In genomic region chr14:24613241-24613640, GRCh38 we compare ENCODE assay signal across 22 cellular contexts. TPM values are rescaled to one million over a fixed set of nuclear protein-coding genes. Genes with fewer than 3 reads are reported as not detected.
DNase-seq lines count a peak whose midpoint lies in the region; ATAC-seq, FAIRE-seq and TF ChIP-seq lines count a peak whose summit lies in the region.
"Had no signal": no experiment of that assay in that cellular context is flagged by ENCODE, and none has a peak within 500 bp of the region (broad histone marks: within the 10 kb centered on the region; RNA-seq: fewer than 3 reads in every experiment).

No MANE protein-coding gene starts in this region.

- H3K4me2 ChIP-seq in GM12878 (ENCODE audit: control insufficient read depth, insufficient read depth) = no peak overlapping the region
- H3K4me2 ChIP-seq: A549; BLaER1 treated with 17β-estradiol and CSF1 and Interleukin-3, amounts not matched to agents 10 nM and 100 nM had no signal

- SMC1A ChIA-PET in GM12878 (lab: Charles Lee; ENCODE audit: uncharacterized antibody, unreplicated experiment) = interaction anchor here (1.2 to 1.8 kb wide), 2 partner anchors 9 to 44 kb away, joined by 3 to 4 read pairs; no protein-coding TSS in a partner anchor

- H3K9ac ChIP-seq in GM12878 (ENCODE audit: control insufficient read depth, insufficient read depth, low read length) = no peak overlapping the region
- H3K9ac ChIP-seq: BLaER1 treated with 17β-estradiol and CSF1 and Interleukin-3, amounts not matched to agents 10 nM and 100 nM; GM23248 had no signal

- peak; percentile 41 for FAIRE-seq in GM12878 (lab: Jason Lieb, UNC)
- FAIRE-seq: A549, endothelial cell of umbilical vein had no signal

- H3K9me3 ChIP-seq in GM12878 (replicated peaks; ENCODE audit: control insufficient read depth, insufficient read depth, low read length) = no peaks in the 10 kb centered on the region
- H3K9me3 ChIP-seq: A549, breast epithelium had no signal

- no peak for TF ChIP-seq CTCF in activated CD8-positive, alpha-beta T cell treated with anti-CD3 and anti-CD28 coated beads for 36 hours (IDR thresholded peaks at IDR 0.05)
- no peak for TF ChIP-seq CTCF in GM12878 (IDR thresholded peaks at IDR 0.05 in 2 of 3, conservative IDR thresholded peaks at IDR 0.05 in 1 of 3; ENCODE audit: control insufficient read depth in 2 of 3, extremely low read depth in 1 of 3, insufficient read depth in 1 of 3, low read depth in 3 of 3, low read length in 3 of 3)

- H3K27ac ChIP-seq in GM12878 (ENCODE audit: control insufficient read depth, insufficient read depth) = no peak overlapping the region
- H3K27ac ChIP-seq: A549; BLaER1 treated with 17β-estradiol and CSF1 and Interleukin-3, amounts not matched to agents 10 nM and 100 nM; breast epithelium; GM23248 had no signal

- H3K27me3 Mint-ChIP-seq in activated CD8-positive, alpha-beta T cell treated with anti-CD3 and anti-CD28 coated beads, Interleukin-2, amount 10 ng/mL, durations not matched to agents 7 days and 5 days (ENCODE audit: low read depth) = no peaks in the 10 kb centered on the region
- no peaks in the 10 kb centered on the region for H3K27me3 Mint-ChIP-seq in activated CD8-positive, alpha-beta T cell treated with anti-CD3 and anti-CD28 coated beads for 36 hours
- H3K27me3 Mint-ChIP-seq in stimulated activated naive B cell treated with anti-CD40 and anti-IgM and Interleukin-4, amounts not matched to agents 10 μg/mL and 1 μg/mL and 100 μg/mL, for 72 hours = no peaks in the 10 kb centered on the region
- H3K27me3 Mint-ChIP-seq: activated CD4-positive, alpha-beta T cell treated with anti-CD3 and anti-CD28 coated beads for 36 hours had no signal

- ATAC-seq in activated CD8-positive, alpha-beta T cell treated with anti-CD3 and anti-CD28 coated beads, Interleukin-2, amount 10 ng/mL, durations not matched to agents 7 days and 5 days = no peak
- ATAC-seq in activated CD8-positive, alpha-beta T cell treated with anti-CD3 and anti-CD28 coated beads for 36 hours = no peak
- no peak for ATAC-seq in GM12878
- ATAC-seq in stimulated activated naive B cell treated with anti-CD40 and anti-IgM and Interleukin-4, amounts not matched to agents 10 μg/mL and 1 μg/mL and 100 μg/mL, for 72 hours (replicated peaks) = peak; percentile 75 to 80
- ATAC-seq in GM19351 (IDR thresholded peaks at IDR 0.05; ENCODE audit: unreplicated experiment) = no peak
- ATAC-seq: A549; activated CD4-positive, alpha-beta T cell treated with anti-CD3 and anti-CD28 coated beads for 36 hours had no signal

- intact Hi-C loops in activated CD8-positive, alpha-beta T cell treated with anti-CD3 and anti-CD28 coated beads for 36 hours (cut with micrococcal nuclease) = no loop called here
- intact Hi-C loops in GM12878 (cut with micrococcal nuclease; ENCODE audit: unreplicated experiment) = no loop called here

- H4K20me1 ChIP-seq in GM12878 (ENCODE audit: control insufficient read depth, insufficient read depth) = no peaks in the 10 kb centered on the region
- H4K20me1 ChIP-seq: BLaER1 treated with 17β-estradiol and CSF1 and Interleukin-3, amounts not matched to agents 10 nM and 100 nM had no signal

- no peaks in the 10 kb centered on the region for H3K27me3 ChIP-seq in GM12878 (replicated peaks in 1 of 2; ENCODE audit: control insufficient read depth in 2 of 2, insufficient read depth in 2 of 2, low read length in 1 of 2)
- H3K27me3 ChIP-seq: BLaER1 treated with 17β-estradiol and CSF1 and Interleukin-3, amounts not matched to agents 10 nM and 100 nM; breast epithelium had no signal

- H3K4me1 Mint-ChIP-seq in activated CD8-positive, alpha-beta T cell treated with anti-CD3 and anti-CD28 coated beads, Interleukin-2, amount 10 ng/mL, durations not matched to agents 7 days and 5 days (ENCODE audit: low read depth) = peaks cover 52% of the 10 kb centered on the region
- peaks cover 61% of the 10 kb centered on the region for H3K4me1 Mint-ChIP-seq in activated CD8-positive, alpha-beta T cell treated with anti-CD3 and anti-CD28 coated beads for 36 hours (ENCODE audit: low read depth)
- H3K4me1 Mint-ChIP-seq in stimulated activated naive B cell treated with anti-CD40 and anti-IgM and Interleukin-4, amounts not matched to agents 10 μg/mL and 1 μg/mL and 100 μg/mL, for 72 hours = peaks cover 22 to 34% of the 10 kb centered on the region in 2 donors

- TF ChIP-seq RAD21 in GM12878 (IDR thresholded peaks at IDR 0.05; ENCODE audit: insufficient read depth, low read depth, low read length) = no peak

- H2AFZ ChIP-seq in GM12878 (ENCODE audit: control insufficient read depth, low read depth, low read length) = no peak overlapping the region
- H2AFZ ChIP-seq: GM23248 had no signal

- TF ChIP-seq EP300 in GM12878 (IDR thresholded peaks at IDR 0.05; ENCODE audit: borderline replicate concordance in 1 of 2, control insufficient read depth in 1 of 2, low read depth in 2 of 2, low read length in 2 of 2) = no peak

- no peaks in the 10 kb centered on the region for H3K79me2 ChIP-seq in GM12878 (ENCODE audit: control insufficient read depth, insufficient read depth, low read length)

- peaks cover 9% of the 10 kb centered on the region for H3K36me3 Mint-ChIP-seq in activated CD8-positive, alpha-beta T cell treated with anti-CD3 and anti-CD28 coated beads, Interleukin-2, amount 10 ng/mL, durations not matched to agents 7 days and 5 days (ENCODE audit: low read depth)
- H3K36me3 Mint-ChIP-seq in activated CD8-positive, alpha-beta T cell treated with anti-CD3 and anti-CD28 coated beads for 36 hours (ENCODE audit: low read depth) = no peaks in the 10 kb centered on the region
- peaks cover 3 to 5% of the 10 kb centered on the region in 2 donors for H3K36me3 Mint-ChIP-seq in stimulated activated naive B cell treated with anti-CD40 and anti-IgM and Interleukin-4, amounts not matched to agents 10 μg/mL and 1 μg/mL and 100 μg/mL, for 72 hours

- H3K27ac Mint-ChIP-seq in activated CD8-positive, alpha-beta T cell treated with anti-CD3 and anti-CD28 coated beads, Interleukin-2, amount 10 ng/mL, durations not matched to agents 7 days and 5 days = peak overlapping the region; percentile 33
- no peak overlapping the region for H3K27ac Mint-ChIP-seq in activated CD8-positive, alpha-beta T cell treated with anti-CD3 and anti-CD28 coated beads for 36 hours
- no peak overlapping the region for H3K27ac Mint-ChIP-seq in stimulated activated naive B cell treated with anti-CD40 and anti-IgM and Interleukin-4, amounts not matched to agents 10 μg/mL and 1 μg/mL and 100 μg/mL, for 72 hours
- H3K27ac Mint-ChIP-seq: activated CD4-positive, alpha-beta T cell treated with anti-CD3 and anti-CD28 coated beads for 36 hours had no signal

- no peaks in the 10 kb centered on the region for H3K36me3 ChIP-seq in GM12878 (ENCODE audit: control insufficient read depth in 2 of 2, insufficient read depth in 2 of 2, low read length in 1 of 2)
- H3K36me3 ChIP-seq: BLaER1 treated with 17β-estradiol and CSF1 and Interleukin-3, amounts not matched to agents 10 nM and 100 nM; breast epithelium had no signal

- in situ Hi-C loops in GM12878 (cut with MboI) = no loop called here

- no peak for DNase-seq in activated CD8-positive, alpha-beta T cell treated with anti-CD3 and anti-CD28 coated beads, Interleukin-2, amount 10 ng/mL, durations not matched to agents 7 days and 5 days
- no peak for DNase-seq in activated CD8-positive, alpha-beta T cell treated with anti-CD3 and anti-CD28 coated beads for 36 hours
- peak; percentile 69 for DNase-seq in MV-4-11 (lab: John Stamatoyannopoulos, UW)
- no peak for DNase-seq in GM12878 (ENCODE audit: low read depth, low spot score)
- no peak for DNase-seq in stimulated activated naive B cell treated with anti-CD40 and anti-IgM and Interleukin-4, amounts not matched to agents 10 μg/mL and 1 μg/mL and 100 μg/mL, for 72 hours
- no peak for DNase-seq in NCI-H510A (lab: John Stamatoyannopoulos, UW)
- DNase-seq in NK-92 treated with Interleukin-12 subunit alpha and Interleukin-12 subunit beta, amount 100 ng/mL, for 24 hours (lab: John Stamatoyannopoulos, UW) = no peak
- DNase-seq: activated CD4-positive, alpha-beta T cell treated with anti-CD3 and anti-CD28 coated beads for 36 hours; activated effector memory CD4-positive, alpha-beta T cell treated with anti-CD3 and anti-CD28 coated beads, Interleukin-2, amount 50 U/mL, for 16 hours; GM23248; NCI-H1048; NCI-H187 treated with DMSO at 0.1 percent for 48 hours; NCI-H345; occipital lobe; retina; stimulated activated CD4-positive, alpha-beta T cell treated with anti-CD3 and anti-CD28 coated beads, Interleukin-4, amount 100 ng/mL, for 1 hour had no signal

- BruUV-seq in GM12878 (replicated peaks; lab: Mats Ljungman, UMichigan) = no TSS peak

- peaks cover 19% of the 10 kb centered on the region for H3K4me1 ChIP-seq in GM12878 (ENCODE audit: control insufficient read depth, insufficient read depth, low read length)
- H3K4me1 ChIP-seq: A549, breast epithelium had no signal

- H3K9me3 Mint-ChIP-seq in activated CD8-positive, alpha-beta T cell treated with anti-CD3 and anti-CD28 coated beads, Interleukin-2, amount 10 ng/mL, durations not matched to agents 7 days and 5 days (ENCODE audit: insufficient read depth) = peaks cover 2% of the 10 kb centered on the region
- peaks cover 5% of the 10 kb centered on the region for H3K9me3 Mint-ChIP-seq in activated CD8-positive, alpha-beta T cell treated with anti-CD3 and anti-CD28 coated beads for 36 hours
- peaks cover 4 to 5% of the 10 kb centered on the region in 2 donors for H3K9me3 Mint-ChIP-seq in stimulated activated naive B cell treated with anti-CD40 and anti-IgM and Interleukin-4, amounts not matched to agents 10 μg/mL and 1 μg/mL and 100 μg/mL, for 72 hours

- RAD21 ChIA-PET in GM12878 (lab: Charles Lee; ENCODE audit: unreplicated experiment) = interaction anchor here (0.7 kb wide), 1 partner anchor 61 kb away, joined by 3 read pairs; no protein-coding TSS in a partner anchor

- POLR2A ChIA-PET in activated CD8-positive, alpha-beta T cell treated with anti-CD3 and anti-CD28 coated beads, Interleukin-2, amount 10 ng/mL, durations not matched to agents 7 days and 5 days (lab: Charles Lee) = interaction anchor here (1.0 to 1.2 kb wide), 2 partner anchors 20 to 61 kb away, joined by 4 read pairs; partner anchors contain the start of gene GZMB
- POLR2A ChIA-PET in activated CD8-positive, alpha-beta T cell treated with anti-CD3 and anti-CD28 coated beads for 36 hours (lab: Charles Lee) = interaction anchor here (1.0 to 1.1 kb wide), 2 partner anchors 13 to 50 kb away, joined by 3 read pairs; no protein-coding TSS in a partner anchor
- POLR2A ChIA-PET in GM12878 (lab: Charles Lee) = no interaction called here

- TF ChIP-seq POLR2A in GM12878 (IDR thresholded peaks at IDR 0.05; ENCODE audit: low read depth, low read length) = no peak

- H3K4me3 ChIP-seq in GM12878 = no peak overlapping the region
- H3K4me3 ChIP-seq: A549; BLaER1 treated with 17β-estradiol and CSF1 and Interleukin-3, amounts not matched to agents 10 nM and 100 nM; breast epithelium; GM23248 had no signal

- CTCF ChIA-PET in activated CD8-positive, alpha-beta T cell treated with anti-CD3 and anti-CD28 coated beads, Interleukin-2, amount 10 ng/mL, durations not matched to agents 7 days and 5 days (lab: Charles Lee) = interaction anchor here (1.5 to 3.2 kb wide), 3 partner anchors 20 to 97 kb away, joined by 5 to 15 read pairs (median 9); partner anchors contain the start of gene GZMB
- CTCF ChIA-PET in activated CD8-positive, alpha-beta T cell treated with anti-CD3 and anti-CD28 coated beads for 36 hours (lab: Charles Lee) = interaction anchor here (1.4 to 3.9 kb wide), 4 partner anchors 8 to 66 kb away, joined by 4 to 18 read pairs (median 6); partner anchors contain the start of gene GZMB
- CTCF ChIA-PET in GM12878 (lab: Yijun Ruan, JAX) = interaction anchor here (1.6 kb wide), 1 partner anchor 66 kb away, joined by 6 read pairs; no protein-coding TSS in a partner anchor

- H3K4me3 Mint-ChIP-seq in activated CD8-positive, alpha-beta T cell treated with anti-CD3 and anti-CD28 coated beads, Interleukin-2, amount 10 ng/mL, durations not matched to agents 7 days and 5 days = no peak overlapping the region
- no peak overlapping the region for H3K4me3 Mint-ChIP-seq in activated CD8-positive, alpha-beta T cell treated with anti-CD3 and anti-CD28 coated beads for 36 hours
- no peak overlapping the region for H3K4me3 Mint-ChIP-seq in stimulated activated naive B cell treated with anti-CD40 and anti-IgM and Interleukin-4, amounts not matched to agents 10 μg/mL and 1 μg/mL and 100 μg/mL, for 72 hours
- H3K4me3 Mint-ChIP-seq: activated CD4-positive, alpha-beta T cell treated with anti-CD3 and anti-CD28 coated beads for 36 hours had no signal

- WGBS in GM12878 (ENCODE audit: insufficient coverage, insufficient replicate concordance, low lambda C conversion rate, missing lambda C conversion rate) = 0% methylated on average over 1 of the region's 1 CpG

RNA-seq across cellular contexts. Expression of gene GZMH, which starts 3.8 kb away (rescaled TPM):
- total RNA-seq in activated CD8-positive, alpha-beta T cell treated with anti-CD3 and anti-CD28 coated beads, Interleukin-2, amount 10 ng/mL, durations not matched to agents 7 days and 5 days = 1 to 10 TPM; 9.0 to 9.9 TPM
- 10 to 100 TPM; 55.0 to 61.3 TPM for total RNA-seq in activated CD8-positive, alpha-beta T cell treated with anti-CD3 and anti-CD28 coated beads for 36 hours
- not detected in 2 replicates for total RNA-seq in GM12878 (2013; cell fraction: nucleolus; rRNA removed)
- total RNA-seq in GM12878 (2014; rRNA removed) = 0.16 TPM in 1 of 2 replicates, not detected in the other
- total RNA-seq in GM12878 (2014; rRNA removed; fragmentation: Illumina TruSeq; extraction: Trizol) = 0.18 TPM in 1 of 2 replicates, not detected in the other
- total RNA-seq in GM12878 (2021) = not detected in 2 replicates
- polyA plus RNA-seq in GM12878 (2011; ENCODE audit: low read depth) = not detected
- not detected in 2 replicates for polyA plus RNA-seq in GM12878 (2011; rRNA removed)
- polyA plus RNA-seq in GM12878 (2011; cell fraction: cytosol; rRNA removed) = not detected in 2 replicates
- polyA plus RNA-seq in GM12878 (2011; cell fraction: nucleus; rRNA removed) = not detected in 2 replicates
- not detected in 2 replicates for polyA plus RNA-seq in GM12878 (2012)
- 0.16 TPM in 1 of 2 replicates, not detected in the other for polyA plus RNA-seq in GM12878 (2014; fragmentation: Illumina TruSeq; extraction: Trizol)
- polyA plus RNA-seq in GM12878 (2014; fragmentation: Nextera tagmentation; extraction: Ambion mirVana) = under 1 TPM; 0.18 to 0.53 TPM
- 0.24 and 0.27 TPM in 2 replicates for polyA plus RNA-seq in GM12878 (2014; rRNA removed)
- polyA plus RNA-seq in GM12878 (2016; fragmentation: Nextera tagmentation; extraction: Ambion mirVana) = not detected
- polyA minus RNA-seq in GM12878 (2011; rRNA and poly(A)+ RNA removed) = not detected in 2 replicates
- polyA minus RNA-seq in GM12878 (2011; cell fraction: cytosol; rRNA and poly(A)+ RNA removed) = not detected in 2 replicates
- not detected in 2 replicates for polyA minus RNA-seq in GM12878 (2011; cell fraction: nucleus; rRNA and poly(A)+ RNA removed)
- total RNA-seq: endothelial cell of umbilical vein, GM23248, lower leg skin, occipital lobe had no signal
- polyA plus RNA-seq: A549, endothelial cell of umbilical vein, GM23248 had no signal

RNA-seq across cellular contexts. Expression of gene GZMB, which starts 20.7 kb away (rescaled TPM):
- 100 to 1,000 TPM; 354 to 368 TPM for total RNA-seq in activated CD8-positive, alpha-beta T cell treated with anti-CD3 and anti-CD28 coated beads, Interleukin-2, amount 10 ng/mL, durations not matched to agents 7 days and 5 days
- 1,000 to 10,000 TPM; 1,751 to 1,779 TPM for total RNA-seq in activated CD8-positive, alpha-beta T cell treated with anti-CD3 and anti-CD28 coated beads for 36 hours
- total RNA-seq in GM12878 (2013; cell fraction: nucleolus; rRNA removed) = not detected in 2 replicates
- total RNA-seq in GM12878 (2014; rRNA removed) (not detected in 2 replicates), GM12878 (2014; rRNA removed; fragmentation: Illumina TruSeq; extraction: Trizol) (not detected in 2 replicates), GM12878 (2021) (0.87 and 1.1 TPM in 2 replicates)
- not detected for polyA plus RNA-seq in GM12878 (2011; ENCODE audit: low read depth)
- polyA plus RNA-seq in GM12878 (2011; rRNA removed) (not detected in 2 replicates), GM12878 (2014; fragmentation: Illumina TruSeq; extraction: Trizol) (0.38 TPM in 1 of 2 replicates, not detected in the other), GM12878 (2014; fragmentation: Nextera tagmentation; extraction: Ambion mirVana) (under 1 TPM in 1 of 2 experiments, not detected in 1; 0.19 TPM), GM12878 (2014; rRNA removed) (not detected in 2 replicates), GM12878 (2016; fragmentation: Nextera tagmentation; extraction: Ambion mirVana) (not detected)
- 0.10 TPM in 1 of 2 replicates, not detected in the other for polyA plus RNA-seq in GM12878 (2011; cell fraction: cytosol; rRNA removed)
- not detected in 2 replicates for polyA plus RNA-seq in GM12878 (2011; cell fraction: nucleus; rRNA removed)
- 0.25 and 0.85 TPM in 2 replicates for polyA plus RNA-seq in GM12878 (2012)
- not detected in 2 replicates for polyA minus RNA-seq in GM12878 (2011; rRNA and poly(A)+ RNA removed)
- polyA minus RNA-seq in GM12878 (2011; cell fraction: cytosol; rRNA and poly(A)+ RNA removed) = not detected in 2 replicates
- polyA minus RNA-seq in GM12878 (2011; cell fraction: nucleus; rRNA and poly(A)+ RNA removed) = not detected in 2 replicates
- total RNA-seq: endothelial cell of umbilical vein, GM23248, occipital lobe had no signal
- polyA plus RNA-seq: A549, endothelial cell of umbilical vein, GM23248 had no signal

RNA-seq across cellular contexts. Expression of gene CTSG, which starts 37.2 kb away (rescaled TPM):
- total RNA-seq in activated CD8-positive, alpha-beta T cell treated with anti-CD3 and anti-CD28 coated beads, Interleukin-2, amount 10 ng/mL, durations not matched to agents 7 days and 5 days = under 1 TPM; 0.32 to 0.47 TPM
- total RNA-seq in activated CD8-positive, alpha-beta T cell treated with anti-CD3 and anti-CD28 coated beads for 36 hours = not detected
- total RNA-seq in GM12878 (2013; cell fraction: nucleolus; rRNA removed) = not detected in 2 replicates
- total RNA-seq in GM12878 (2014; rRNA removed) = not detected in 2 replicates
- not detected in 2 replicates for total RNA-seq in GM12878 (2014; rRNA removed; fragmentation: Illumina TruSeq; extraction: Trizol)
- not detected in 2 replicates for total RNA-seq in GM12878 (2021)
- not detected for polyA plus RNA-seq in GM12878 (2011; ENCODE audit: low read depth)
- not detected in 2 replicates for polyA plus RNA-seq in GM12878 (2011; rRNA removed)
- not detected in 2 replicates for polyA plus RNA-seq in GM12878 (2011; cell fraction: cytosol; rRNA removed)
- polyA plus RNA-seq in GM12878 (2011; cell fraction: nucleus; rRNA removed) = not detected in 2 replicates
- polyA plus RNA-seq in GM12878 (2012) = not detected in 2 replicates
- polyA plus RNA-seq in GM12878 (2014; fragmentation: Illumina TruSeq; extraction: Trizol) = not detected in 2 replicates
- polyA plus RNA-seq in GM12878 (2014; fragmentation: Nextera tagmentation; extraction: Ambion mirVana) = not detected
- not detected in 2 replicates for polyA plus RNA-seq in GM12878 (2014; rRNA removed)
- not detected for polyA plus RNA-seq in GM12878 (2016; fragmentation: Nextera tagmentation; extraction: Ambion mirVana)
- not detected in 2 replicates for polyA minus RNA-seq in GM12878 (2011; rRNA and poly(A)+ RNA removed)
- not detected in 2 replicates for polyA minus RNA-seq in GM12878 (2011; cell fraction: cytosol; rRNA and poly(A)+ RNA removed)
- polyA minus RNA-seq in GM12878 (2011; cell fraction: nucleus; rRNA and poly(A)+ RNA removed) = not detected in 2 replicates
- total RNA-seq: endothelial cell of umbilical vein, GM23248, occipital lobe had no signal
- polyA plus RNA-seq: A549, endothelial cell of umbilical vein, GM23248 had no signal

Comparison
In these comparisons a context has a peak if more than half of its experiments do, and no peak if none do; other contexts are left out.
1. ATAC-seq: peak in stimulated activated naive B cell treated with anti-CD40 and anti-IgM and Interleukin-4, amounts not matched to agents 10 μg/mL and 1 μg/mL and 100 μg/mL, for 72 hours (2 of 2); none in activated CD8-positive, alpha-beta T cell treated with anti-CD3 and anti-CD28 coated beads, Interleukin-2, amount 10 ng/mL, durations not matched to agents 7 days and 5 days (single experiment), activated CD8-positive, alpha-beta T cell treated with anti-CD3 and anti-CD28 coated beads for 36 hours (single experiment), GM12878 (single experiment) and GM19351 (single experiment).
2. RNA of gene GZMH, which starts 3.8 kb away (total RNA-seq): 55.0 to 61.3 TPM in activated CD8-positive, alpha-beta T cell treated with anti-CD3 and anti-CD28 coated beads for 36 hours and 9.0 to 9.9 TPM in activated CD8-positive, alpha-beta T cell treated with anti-CD3 and anti-CD28 coated beads, Interleukin-2, amount 10 ng/mL, durations not matched to agents 7 days and 5 days; 0.16 to 0.18 TPM in GM12878; every median in the first group is over 4 times any median in the second.
3. RNA of gene GZMB, which starts 20.7 kb away (total RNA-seq): 1,751 to 1,779 TPM in activated CD8-positive, alpha-beta T cell treated with anti-CD3 and anti-CD28 coated beads for 36 hours and 354 to 368 TPM in activated CD8-positive, alpha-beta T cell treated with anti-CD3 and anti-CD28 coated beads, Interleukin-2, amount 10 ng/mL, durations not matched to agents 7 days and 5 days; 0.87 to 1.1 TPM in GM12878; every median in the first group is over 100 times any median in the second.